Comparison of ENCODE assay signal across 27 cellular contexts in genomic region chr21:37620401-37620800, GRCh38.
"Had no signal": no experiment of that assay in that cellular context is flagged by ENCODE, and none has a peak within 500 bp of the region (broad histone marks: within the 10 kb centered on the region; RNA-seq: fewer than 3 reads in every experiment).

No MANE protein-coding gene starts in this region.

- H2AFZ ChIP-seq: neural progenitor cell, parathyroid adenoma had no signal

- ATAC-seq: activated CD4-positive, CD25-positive, alpha-beta regulatory T cell treated with anti-CD3 and anti-CD28 coated beads, Interleukin-2, amount 50 U/mL, for 24 hours; natural killer cell; T-helper 17 cell had no signal

- H3K79me2 ChIP-seq: parathyroid adenoma had no signal

- H3K4me1 ChIP-seq: foreskin keratinocyte, parathyroid adenoma, transverse colon had no signal

- H3K36me3 ChIP-seq: ascending aorta, heart right ventricle, neural progenitor cell, spleen, transverse colon, WERI-Rb-1 had no signal

- H3K9me3 ChIP-seq: ascending aorta, heart right ventricle, spleen, testis, transverse colon had no signal

- H3K27me3 ChIP-seq: ascending aorta, heart right ventricle, neural progenitor cell, spleen, testis, transverse colon had no signal

- H3K27ac ChIP-seq: ascending aorta, coronary artery, dorsolateral prefrontal cortex, foreskin keratinocyte, heart right ventricle, neural progenitor cell, parathyroid adenoma, spleen, testis, transverse colon, WERI-Rb-1 had no signal

- H3K4me2 ChIP-seq: neural progenitor cell had no signal

- DNase-seq: activated CD4-positive, alpha-beta memory T cell treated with anti-CD3 and anti-CD28 coated beads for 36 hours; activated CD4-positive, alpha-beta T cell treated with anti-CD3 and anti-CD28 coated beads, Interleukin-2, amount 10 ng/mL, durations not matched to agents 24 days and 14 days; activated CD8-positive, alpha-beta memory T cell treated with anti-CD3 and anti-CD28 coated beads, Interleukin-2, amount 50 U/mL, for 4 hours; activated effector memory CD4-positive, alpha-beta T cell treated with anti-CD3 and anti-CD28 coated beads, Interleukin-2, amount 50 U/mL, for 16 hours; activated naive CD4-positive, alpha-beta T cell treated with anti-CD3 and anti-CD28 coated beads for 36 hours; activated naive CD8-positive, alpha-beta T cell treated with anti-CD3 and anti-CD28 coated beads for 36 hours; activated T-cell treated with anti-CD3 and anti-CD28 coated beads, Interleukin-2, amount 50 U/mL, for 1 hour; dorsolateral prefrontal cortex; effector memory CD4-positive, alpha-beta T cell; foreskin keratinocyte; heart right ventricle; left ventricle myocardium superior; natural killer cell; occipital lobe; right cardiac atrium; spleen; stimulated activated naive CD4-positive, alpha-beta T cell; T-helper 17 cell; T1000; testis; transverse colon; WERI-Rb-1 had no signal

- H3K4me3 ChIP-seq: ascending aorta, coronary artery, dorsolateral prefrontal cortex, heart right ventricle, neural progenitor cell, spleen, testis, transverse colon had no signal

- H3K9ac ChIP-seq: neural progenitor cell, parathyroid adenoma had no signal
